In the genomic region with DNA sequence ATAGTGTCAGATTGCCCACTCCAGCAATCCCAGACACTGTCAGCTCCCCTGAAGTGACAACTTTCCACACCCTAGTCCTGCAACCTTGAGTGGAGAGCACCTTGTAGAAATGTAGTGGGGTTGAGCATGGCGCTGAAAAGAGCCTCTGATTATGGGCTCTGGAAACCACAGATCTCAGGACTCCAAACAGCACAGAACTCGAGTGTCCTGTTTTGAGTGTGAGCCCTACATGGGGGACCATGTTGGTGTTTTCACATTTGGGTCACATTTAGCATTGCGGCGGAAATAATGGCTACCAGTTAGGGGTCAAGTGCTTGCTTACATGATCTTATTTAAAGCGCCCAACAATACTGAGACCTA, we compare ENCODE assay signal across 3 cellular contexts. TPM values are rescaled to one million over a fixed set of nuclear protein-coding genes. Genes with fewer than 3 reads are reported as not detected.
"Had no signal": no experiment of that assay in that cellular context is flagged by ENCODE, and none has a peak within 500 bp of the region (broad histone marks: within the 10 kb centered on the region; RNA-seq: fewer than 3 reads in every experiment).

No MANE protein-coding gene starts in this region.

RNA-seq across cellular contexts. Expression of a gene that starts 4.2 kb away (rescaled TPM):
- total RNA-seq: dermis microvascular lymphatic vessel endothelial cell, mesothelial cell of epicardium, myocyte had no signal
